Comparison of ENCODE assay signal across 8 cellular contexts in genomic region chr1:39817091-39817932, GRCh38. TPM values are rescaled to one million over a fixed set of nuclear protein-coding genes. Genes with fewer than 3 reads are reported as not detected.
DNase-seq lines count a peak whose midpoint lies in the region; ATAC-seq and TF ChIP-seq lines count a peak whose summit lies in the region.
"Not testable (repeated sequence)": the region's sequence is repeated elsewhere in the genome, so short reads cannot be mapped to it uniquely, and the experiment has no call there.

No MANE protein-coding gene starts in this region.

- TF ChIP-seq EP300 in Ishikawa (IDR thresholded peaks at IDR 0.05; ENCODE audit: borderline replicate concordance): not testable (repeated sequence)

- H3K4me2 ChIP-seq in GM23338; osteoblast (ENCODE audit: insufficient read depth, low read length): not testable (repeated sequence)

- H3K27me3 ChIP-seq in GM23338 (ENCODE audit: insufficient read depth); osteoblast (ENCODE audit: insufficient read depth, low read length); thymus (ENCODE audit: control insufficient read depth, insufficient read depth): not testable (repeated sequence)

- H3K9me3 ChIP-seq in osteoblast (ENCODE audit: low read depth, low read length); thymus (ENCODE audit: control insufficient read depth): not testable (repeated sequence)

- not testable (repeated sequence) for H3K27ac ChIP-seq in GM23338 (ENCODE audit: low read depth); osteoblast (ENCODE audit: low read depth, low read length)
- H3K27ac ChIP-seq in epithelial cell of prostate (peak overlapping the region; percentile 73), thymus (ENCODE audit: low read depth) (peak overlapping the region; percentile 36)

- H3K9me2 ChIP-seq in GM23338 (ENCODE audit: insufficient read depth): not testable (repeated sequence)

- TF ChIP-seq CTCF in GM23338 (conservative IDR thresholded peaks at IDR 0.05; ENCODE audit: low read depth in 2 of 2): peak; percentile 44 to 62
- not testable (repeated sequence) for TF ChIP-seq CTCF in osteoblast (IDR thresholded peaks at IDR 0.05; ENCODE audit: extremely low read depth, low read depth, low read length)

- peak; percentile 32 for TF ChIP-seq POLR2A in GM15510 (IDR thresholded peaks at IDR 0.05; ENCODE audit: borderline replicate concordance, extremely low read depth, insufficient read length)

- TF ChIP-seq RAD21 in Ishikawa (IDR thresholded peaks at IDR 0.05; ENCODE audit: low read depth): not testable (repeated sequence)

- not testable (repeated sequence) for H3K4me1 ChIP-seq in GM23338 (ENCODE audit: insufficient read depth); osteoblast (ENCODE audit: insufficient read depth, low read length); thymus (ENCODE audit: control insufficient read depth, insufficient read depth, low read length)

- H2AFZ ChIP-seq in GM23338; osteoblast (ENCODE audit: low read length): not testable (repeated sequence)

- not testable (repeated sequence) for H3K36me3 ChIP-seq in GM23338 (ENCODE audit: insufficient read depth); osteoblast (ENCODE audit: insufficient read depth, low read length); thymus (ENCODE audit: control insufficient read depth, insufficient read depth)

- not testable (repeated sequence) for H4K20me1 ChIP-seq in GM23338 (replicated peaks; ENCODE audit: insufficient read depth); osteoblast (ENCODE audit: insufficient read depth, low read length)

- DNase-seq in GM23338 (ENCODE audit: low spot score): peak; percentile 62
- peak; percentile 54 for DNase-seq in RKO (ENCODE audit: low spot score)
- peak; percentile 77 for DNase-seq in activated CD8-positive, alpha-beta memory T cell treated with anti-CD3 and anti-CD28 coated beads for 24 hours
- peak; percentile 96 for DNase-seq in epithelial cell of prostate (ENCODE audit: low read depth, low spot score)
- DNase-seq in osteoblast (ENCODE audit: insufficient read length, low spot score, missing footprints): peak; percentile 73

- not testable (repeated sequence) for H3K36me3 Mint-ChIP-seq in GM23338 (ENCODE audit: low read depth)

- H3K4me1 Mint-ChIP-seq in GM23338: not testable (repeated sequence)

- ATAC-seq in GM23338: peak; percentile 51

- H3K9me3 Mint-ChIP-seq in GM23338: not testable (repeated sequence)

- not testable (repeated sequence) for H3K4me3 ChIP-seq in GM23338; osteoblast (ENCODE audit: insufficient read depth, low read length)
- peak overlapping the region; percentile 38 for H3K4me3 ChIP-seq in thymus (ENCODE audit: low read length)

- H3K27me3 Mint-ChIP-seq in GM23338 (ENCODE audit: insufficient read depth, low read depth, poor library complexity): peaks cover 14% of the 10 kb centered on the region

- H3K4me3 Mint-ChIP-seq in GM23338: not testable (repeated sequence)

- not testable (repeated sequence) for H3F3A ChIP-seq in GM23338 (replicated peaks; ENCODE audit: low read depth)

- 41% methylated on average over 18 of the region's 24 CpGs for WGBS in thymus

- H3K27ac Mint-ChIP-seq in GM23338: not testable (repeated sequence)

- H3K79me2 ChIP-seq in GM23338 (replicated peaks; ENCODE audit: insufficient read depth); osteoblast (ENCODE audit: insufficient read depth, low read length): not testable (repeated sequence)

TF ChIP-seq in Ishikawa, 13 proteins besides CTCF, POLR2A, EP300 and RAD21:
- TF ChIP-seq, protein P1, sequence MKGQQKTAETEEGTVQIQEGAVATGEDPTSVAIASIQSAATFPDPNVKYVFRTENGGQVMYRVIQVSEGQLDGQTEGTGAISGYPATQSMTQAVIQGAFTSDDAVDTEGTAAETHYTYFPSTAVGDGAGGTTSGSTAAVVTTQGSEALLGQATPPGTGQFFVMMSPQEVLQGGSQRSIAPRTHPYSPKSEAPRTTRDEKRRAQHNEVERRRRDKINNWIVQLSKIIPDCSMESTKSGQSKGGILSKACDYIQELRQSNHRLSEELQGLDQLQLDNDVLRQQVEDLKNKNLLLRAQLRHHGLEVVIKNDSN (IDR thresholded peaks at IDR 0.05): peak; percentile 73
- TF ChIP-seq, protein P2, sequence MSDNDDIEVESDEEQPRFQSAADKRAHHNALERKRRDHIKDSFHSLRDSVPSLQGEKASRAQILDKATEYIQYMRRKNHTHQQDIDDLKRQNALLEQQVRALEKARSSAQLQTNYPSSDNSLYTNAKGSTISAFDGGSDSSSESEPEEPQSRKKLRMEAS (IDR thresholded peaks at IDR 0.05): peak; percentile 39; the same call in 1 of the 2 replicates

RNA-seq across cellular contexts. Expression of gene BMP8B, which starts 28.6 kb away (rescaled TPM):
- total RNA-seq in GM23338 (2014; rRNA removed; shearing (Covaris generic)): 0.43 and 0.90 TPM in 2 replicates
- polyA plus RNA-seq in GM23338 (2016; fragmentation: Nextera tagmentation; extraction: Ambion mirVana) (0.16 and 0.17 TPM in 2 replicates), thymus (0.16 TPM)
- 0.29 and 0.36 TPM in 2 replicates for total RNA-seq in osteoblast

RNA-seq across cellular contexts. Expression of gene OXCT2, which starts 46.2 kb away (rescaled TPM):
- 2.8 and 4.0 TPM in 2 replicates for total RNA-seq in GM23338 (2014; rRNA removed; shearing (Covaris generic))
- polyA plus RNA-seq in GM23338 (2016; fragmentation: Nextera tagmentation; extraction: Ambion mirVana) (1.1 and 1.4 TPM in 2 replicates), thymus (1.6 TPM)
- total RNA-seq in osteoblast: 1.1 and 1.2 TPM in 2 replicates
